17 cellular contexts compared by ENCODE assay signal in genomic region chr9:99633260-99633659, GRCh38.
"Had no signal": no experiment of that assay in that cellular context is flagged by ENCODE, and none has a peak within 500 bp of the region (broad histone marks: within the 10 kb centered on the region; RNA-seq: fewer than 3 reads in every experiment).

No MANE protein-coding gene starts in this region.

- H3K4me3 Mint-ChIP-seq: activated naive CD8-positive, alpha-beta T cell treated with anti-CD3 and anti-CD28 coated beads, Interleukin-2, amount 10 ng/mL, durations not matched to agents 7 days and 5 days; activated T-cell treated with anti-CD3 and anti-CD28 coated beads, Interleukin-2, amount 50 U/mL, for 4 hours; immature natural killer cell; stimulated activated naive CD8-positive, alpha-beta T cell treated with anti-CD3 and anti-CD28 coated beads, Interleukin-15, amount 100 ng/mL, for 72 hours had no signal

- H3K27me3 ChIP-seq: ascending aorta, esophagus squamous epithelium, testis, upper lobe of right lung had no signal

- H3K27ac Mint-ChIP-seq: activated naive CD8-positive, alpha-beta T cell treated with anti-CD3 and anti-CD28 coated beads, Interleukin-2, amount 10 ng/mL, durations not matched to agents 7 days and 5 days; stimulated activated naive CD8-positive, alpha-beta T cell treated with anti-CD3 and anti-CD28 coated beads, Interleukin-15, amount 100 ng/mL, for 72 hours had no signal

- H3K4me3 ChIP-seq: ascending aorta, esophagus squamous epithelium, lower lobe of right lung, testis, upper lobe of right lung had no signal

- H3K9me3 Mint-ChIP-seq: activated naive CD8-positive, alpha-beta T cell treated with anti-CD3 and anti-CD28 coated beads, Interleukin-2, amount 10 ng/mL, durations not matched to agents 7 days and 5 days; activated T-cell treated with anti-CD3 and anti-CD28 coated beads, Interleukin-2, amount 50 U/mL, for 4 hours; immature natural killer cell; stimulated activated naive CD8-positive, alpha-beta T cell treated with anti-CD3 and anti-CD28 coated beads, Interleukin-15, amount 100 ng/mL, for 72 hours had no signal

- H3K4me1 ChIP-seq: ascending aorta, esophagus squamous epithelium, lower lobe of right lung, testis, upper lobe of right lung had no signal

- H3K4me1 Mint-ChIP-seq: immature natural killer cell; stimulated activated naive CD8-positive, alpha-beta T cell treated with anti-CD3 and anti-CD28 coated beads, Interleukin-15, amount 100 ng/mL, for 72 hours had no signal

- H3K27me3 Mint-ChIP-seq: stimulated activated naive CD8-positive, alpha-beta T cell treated with anti-CD3 and anti-CD28 coated beads, Interleukin-15, amount 100 ng/mL, for 72 hours had no signal

- ATAC-seq: activated T-cell treated with anti-CD3 and anti-CD28 coated beads, Interleukin-2, amount 50 U/mL, for 4 hours; left cardiac atrium; lower lobe of right lung; stimulated activated naive CD8-positive, alpha-beta T cell treated with anti-CD3 and anti-CD28 coated beads, Interleukin-15, amount 100 ng/mL, for 72 hours; upper lobe of right lung had no signal

- H3K36me3 Mint-ChIP-seq: activated naive CD8-positive, alpha-beta T cell treated with anti-CD3 and anti-CD28 coated beads, Interleukin-2, amount 10 ng/mL, durations not matched to agents 7 days and 5 days; immature natural killer cell had no signal

- H3K27ac ChIP-seq: ascending aorta, esophagus squamous epithelium, lower lobe of right lung, testis, upper lobe of right lung had no signal

- DNase-seq: activated CD4-positive, alpha-beta T cell treated with anti-CD3 and anti-CD28 coated beads, Interleukin-2, amount 50 U/mL, for 4 hours; activated gamma-delta T cell treated with Interleukin-2 at 50 U/mL for 16 hours; activated naive CD8-positive, alpha-beta T cell treated with anti-CD3 and anti-CD28 coated beads, Interleukin-2, amount 10 ng/mL, durations not matched to agents 7 days and 5 days; activated T-cell treated with anti-CD3 and anti-CD28 coated beads, Interleukin-2, amount 50 U/mL, for 4 hours; esophagus squamous epithelium; foreskin fibroblast; immature natural killer cell; left cardiac atrium; lower lobe of right lung; midbrain; retina; stimulated activated CD4-positive, alpha-beta T cell treated with anti-CD3 and anti-CD28 coated beads, Interleukin-4, amount 100 ng/mL, for 1 hour; stimulated activated CD8-positive, alpha-beta memory T cell treated with anti-CD3 and anti-CD28 coated beads, Interleukin-4, amount 100 ng/mL, for 48 hours; stimulated activated naive CD8-positive, alpha-beta T cell treated with anti-CD3 and anti-CD28 coated beads, Interleukin-15, amount 100 ng/mL, for 72 hours; testis; upper lobe of right lung had no signal
